Comparison of ENCODE assay signal across 8 cellular contexts in genomic region chr15:66698318-66698961, GRCh38. TPM values are rescaled to one million over a fixed set of nuclear protein-coding genes. Genes with fewer than 3 reads are reported as not detected.
A peak's percentile ranks its signal among the peaks of the same experiment; 100 is the strongest.
DNase-seq lines count a peak whose midpoint lies in the region; ATAC-seq and TF ChIP-seq lines count a peak whose summit lies in the region.

No MANE protein-coding gene starts in this region.

- H3K79me2 ChIP-seq in mammary epithelial cell (ENCODE audit: insufficient read depth, low read length), result no peaks in the 10 kb centered on the region

- H3K27ac ChIP-seq in mammary epithelial cell (ENCODE audit: insufficient read depth, low read depth, low read length) (no peak overlapping the region), aorta (ENCODE audit: low read depth in 1 of 2, low read length in 2 of 2) (peak overlapping the region in 1 of 2 donors; percentile 43)

- H3K4me3 ChIP-seq in mammary epithelial cell (replicated peaks in 1 of 3; ENCODE audit: insufficient read depth in 1 of 3, low read depth in 2 of 3, low read length in 3 of 3), result no peak overlapping the region
- no peak overlapping the region for H3K4me3 ChIP-seq in aorta (ENCODE audit: low read length in 2 of 2)

- no peak overlapping the region for H2AFZ ChIP-seq in mammary epithelial cell (ENCODE audit: low read depth, low read length)

- H3K4me1 Mint-ChIP-seq in activated T-cell treated with anti-CD3 and anti-CD28 coated beads, Interleukin-2, amount 50 U/mL, for 24 hours (ENCODE audit: low read depth), result peaks cover 19% of the 10 kb centered on the region

- no peaks in the 10 kb centered on the region for H3K9me3 Mint-ChIP-seq in activated T-cell treated with anti-CD3 and anti-CD28 coated beads, Interleukin-2, amount 50 U/mL, for 24 hours

- CTCF ChIA-PET in mammary epithelial cell (lab: Charles Lee; ENCODE audit: low non-redundant PET), result no interaction called here

- H3K27me3 Mint-ChIP-seq in activated T-cell treated with anti-CD3 and anti-CD28 coated beads, Interleukin-2, amount 50 U/mL, for 24 hours, result peaks cover 12% of the 10 kb centered on the region

- dilution Hi-C loops in mammary epithelial cell (cut with HindIII; ENCODE audit: low sequenced_read_pairs), result no loop called here

- ATAC-seq in aorta (ENCODE audit: low FRiP score) (no peak), HG02870 (IDR thresholded peaks at IDR 0.05; ENCODE audit: unreplicated experiment) (no peak)

- no peaks in the 10 kb centered on the region for H3K36me3 Mint-ChIP-seq in activated T-cell treated with anti-CD3 and anti-CD28 coated beads, Interleukin-2, amount 50 U/mL, for 24 hours (ENCODE audit: low read depth)

- H3K4me2 ChIP-seq in mammary epithelial cell (ENCODE audit: insufficient read depth, low read depth, low read length), result no peak overlapping the region

- no peak overlapping the region for H3K9ac ChIP-seq in mammary epithelial cell (ENCODE audit: insufficient read depth, low read length)

- H3K27me3 ChIP-seq in mammary epithelial cell (ENCODE audit: insufficient read depth, low read length) (no peaks in the 10 kb centered on the region), aorta (ENCODE audit: control insufficient read depth in 1 of 2, insufficient read depth in 2 of 2, low read length in 1 of 2) (no peaks in the 10 kb centered on the region)

- DNase-seq in AG08396 (ENCODE audit: low spot score) (peak; percentile 80), NCI-H526 treated with DMSO at 0.1 percent for 48 hours (lab: John Stamatoyannopoulos, UW) (peak; percentile 40), mammary epithelial cell (peak; percentile 47), left kidney (ENCODE audit: low read depth, low spot score) (peak; percentile 88), aorta (peak; percentile 83 to 91)
- DNase-seq in activated T-cell treated with anti-CD3 and anti-CD28 coated beads, Interleukin-2, amount 50 U/mL, for 24 hours, result no peak

- H3K27ac Mint-ChIP-seq in activated T-cell treated with anti-CD3 and anti-CD28 coated beads, Interleukin-2, amount 50 U/mL, for 24 hours, result no peak overlapping the region

- intact Hi-C loops in mammary epithelial cell (cut with micrococcal nuclease), result loop anchor here (1.0 kb wide), 1 partner anchor 79 kb away; no protein-coding TSS in a partner anchor
- intact Hi-C loops in aorta (cut with DNase I), result loop anchor here (2.0 to 5.0 kb wide), 2 partner anchors 80 to 96 kb away; no protein-coding TSS in a partner anchor

- no TSS peak for BruUV-seq in mammary epithelial cell (replicated peaks; lab: Mats Ljungman, UMichigan)

- in situ Hi-C loops in mammary epithelial cell (cut with MboI; ENCODE audit: low sequenced_read_pairs in 2 of 2), result no loop called here

- peaks cover 25% of the 10 kb centered on the region for H3K4me1 ChIP-seq in mammary epithelial cell (ENCODE audit: insufficient read depth, low read length)
- no peaks in the 10 kb centered on the region for H3K4me1 ChIP-seq in aorta (ENCODE audit: control insufficient read depth in 1 of 2, insufficient read depth in 2 of 2, low read length in 2 of 2)

- no peak overlapping the region for H3K4me3 Mint-ChIP-seq in activated T-cell treated with anti-CD3 and anti-CD28 coated beads, Interleukin-2, amount 50 U/mL, for 24 hours

- TF ChIP-seq CTCF in GM12873 (IDR thresholded peaks at IDR 0.05; ENCODE audit: insufficient read depth, low read depth, low read length, missing control alignments), result peak; percentile 72
- peak; percentile 75 to 88 for TF ChIP-seq CTCF in mammary epithelial cell (conservative IDR thresholded peaks at IDR 0.05 in 1 of 2, IDR thresholded peaks at IDR 0.05 in 1 of 2; ENCODE audit: extremely low read depth in 1 of 2, insufficient read depth in 1 of 2, low read depth in 1 of 2, low read length in 2 of 2)

- 2% methylated on average over 6 of the region's 6 CpGs for WGBS in mammary epithelial cell (ENCODE audit: low coverage, missing lambda C conversion rate)
- WGBS in aorta, 2 donors, result 12 to 15% methylated on average over 6 of the region's 6 CpGs

- H4K20me1 ChIP-seq in mammary epithelial cell (ENCODE audit: insufficient read depth, low read length), result no peaks in the 10 kb centered on the region

- no peaks in the 10 kb centered on the region for H3K9me3 ChIP-seq in mammary epithelial cell (replicated peaks; ENCODE audit: insufficient read depth, low read length)
- H3K9me3 ChIP-seq in aorta (ENCODE audit: control insufficient read depth, low read length), result no peaks in the 10 kb centered on the region

- no peaks in the 10 kb centered on the region for H3K36me3 ChIP-seq in mammary epithelial cell (ENCODE audit: insufficient read depth, low read length)
- H3K36me3 ChIP-seq in aorta (ENCODE audit: control insufficient read depth in 1 of 2, insufficient read depth in 2 of 2, low read length in 1 of 2), result no peaks in the 10 kb centered on the region

RNA-seq across cellular contexts. Expression of gene SMAD6, which starts 3.6 kb away (rescaled TPM):
- under 1 TPM; 0.09 to 0.83 TPM for total RNA-seq in mammary epithelial cell
- 0.11 TPM for polyA plus RNA-seq in mammary epithelial cell
- 2.7 TPM for polyA minus RNA-seq in mammary epithelial cell
- 10 to 100 TPM; 34.8 to 92.0 TPM for total RNA-seq in aorta
- 10 to 100 TPM in 1 of 2 donors, 1 to 10 TPM in 1; 7.1 to 14.3 TPM for polyA plus RNA-seq in aorta

Comparison
In these comparisons a context has a peak if more than half of its experiments do, and no peak if none do; other contexts are left out.
1. RNA of gene SMAD6, which starts 3.6 kb away (total RNA-seq): 34.8 to 92.0 TPM in aorta; 0.09 to 0.83 TPM in mammary epithelial cell; every median in the first group is over 10 times any median in the second.